In the genomic region with DNA sequence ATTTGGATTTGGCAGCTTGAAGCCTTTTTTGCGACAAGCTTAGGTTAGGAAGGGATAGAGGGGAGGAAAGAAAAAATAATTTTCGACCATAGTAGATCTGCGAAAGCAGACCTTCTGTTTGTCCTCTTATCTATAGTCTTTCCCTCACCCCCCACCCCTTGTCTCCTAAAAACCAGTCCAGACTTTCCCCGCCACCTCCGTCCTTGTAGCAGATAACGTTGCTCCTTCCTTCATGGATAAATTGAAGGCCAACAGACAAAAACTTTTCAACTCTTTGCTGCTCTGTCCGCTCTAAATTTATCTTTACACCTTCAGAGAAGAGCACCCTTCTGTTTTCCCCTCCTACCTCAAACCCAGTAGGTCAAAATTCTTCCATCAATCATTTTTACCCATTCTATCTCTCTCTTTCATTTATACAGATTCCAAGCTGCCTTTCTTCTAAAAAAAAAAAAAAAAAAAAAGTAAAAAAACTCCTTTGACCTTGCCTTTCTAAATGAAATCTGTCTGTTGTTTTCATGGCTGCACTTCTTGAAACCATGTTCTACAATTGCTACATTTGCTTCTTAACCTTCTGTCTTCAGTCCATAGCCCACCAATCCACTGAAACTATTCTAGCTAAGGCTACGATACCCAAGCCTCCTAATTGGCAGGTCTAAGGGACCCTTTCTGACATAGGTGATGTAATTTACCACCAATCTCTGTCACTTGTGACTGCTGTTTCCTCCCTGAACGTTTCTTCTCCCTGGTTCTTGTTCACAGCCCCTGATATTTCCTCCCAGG, we compare ENCODE assay signal across 8 cellular contexts. TPM values are rescaled to one million over a fixed set of nuclear protein-coding genes. Genes with fewer than 3 reads are reported as not detected.
DNase-seq lines count a peak whose midpoint lies in the region; ATAC-seq and TF ChIP-seq lines count a peak whose summit lies in the region.

No MANE protein-coding gene starts in this region.

- intact Hi-C loops in prostate gland (cut with DNase I) = loop anchor here (5.0 to 10.0 kb wide), 3 partner anchors 371 to 914 kb away; partner anchors contain the start of genes MAP4K5 and SOS2

- DNase-seq in GM06990 (ENCODE audit: extremely low read depth, insufficient read length) = no peak
- DNase-seq in NAMALWA (ENCODE audit: low spot score) = peak; percentile 64
- no peak for DNase-seq in endodermal cell
- no peak for DNase-seq in prostate gland (ENCODE audit: low spot score)
- DNase-seq in WTC11 (ENCODE audit: low spot score) = no peak

- POLR2A ChIA-PET in WTC11 (lab: Charles Lee) = interaction anchor here (1.0 to 2.4 kb wide), 3 partner anchors 11 to 253 kb away, joined by 3 to 22 read pairs (median 12); partner anchors contain the start of genes NEMF and VCPKMT

- H3K4me3 ChIP-seq in GM06990 (replicated peaks; ENCODE audit: low read depth, low read length) (peak overlapping the region; percentile 67), endodermal cell (ENCODE audit: low read length) (peak overlapping the region; percentile 94), prostate gland (peak overlapping the region; percentile 57 to 70)

- no peak overlapping the region for H3K27ac ChIP-seq in endodermal cell (ENCODE audit: low read depth, low read length)
- H3K27ac ChIP-seq in prostate gland = peak overlapping the region; percentile 89 to 99

- H3K9ac ChIP-seq in endodermal cell (ENCODE audit: extremely low read depth, low read length, poor library complexity, severe bottlenecking) = peak overlapping the region; percentile 96

- TF ChIP-seq CTCF in GM06990 (IDR thresholded peaks at IDR 0.05; ENCODE audit: insufficient read depth, low read length, poor library complexity, severe bottlenecking) (no peak), endodermal cell (conservative IDR thresholded peaks at IDR 0.05) (no peak), prostate gland (IDR thresholded peaks at IDR 0.05) (no peak), WTC11 (IDR thresholded peaks at IDR 0.05) (no peak)

- H3K27me3 ChIP-seq in GM06990 (replicated peaks; ENCODE audit: control insufficient read depth, insufficient read depth, low read length) (no peaks in the 10 kb centered on the region), endodermal cell (ENCODE audit: control insufficient read depth, insufficient read depth, low read length, poor library complexity, severe bottlenecking) (peaks cover 2% of the 10 kb centered on the region), prostate gland (replicated peaks; ENCODE audit: insufficient read depth) (no peaks in the 10 kb centered on the region)

- H3K9me3 Mint-ChIP-seq in endodermal cell = no peaks in the 10 kb centered on the region
- H3K9me3 Mint-ChIP-seq in WTC11 = no peaks in the 10 kb centered on the region

- no peak overlapping the region for H3K27ac Mint-ChIP-seq in endodermal cell
- no peak overlapping the region for H3K27ac Mint-ChIP-seq in WTC11

- H3K27me3 Mint-ChIP-seq in endodermal cell (ENCODE audit: insufficient read depth) (peaks cover 3% of the 10 kb centered on the region), WTC11 (ENCODE audit: low read depth) (peaks cover 3% of the 10 kb centered on the region; the same call in 1 of the 2 replicates)

- H3K9me3 ChIP-seq in endodermal cell (ENCODE audit: control insufficient read depth, low read length) (peaks cover under 1% of the 10 kb centered on the region), prostate gland (no peaks in the 10 kb centered on the region)

- H3K4me1 ChIP-seq in endodermal cell (ENCODE audit: control insufficient read depth, insufficient read depth, low read length) (no peaks in the 10 kb centered on the region), prostate gland (replicated peaks) (no peaks in the 10 kb centered on the region)

- no peak overlapping the region for H3K4me3 Mint-ChIP-seq in endodermal cell
- H3K4me3 Mint-ChIP-seq in WTC11 = no peak overlapping the region

- no peak for TF ChIP-seq POLR2A in prostate gland (IDR thresholded peaks at IDR 0.05)

- CTCF ChIA-PET in WTC11 (lab: Charles Lee) = interaction anchor here (0.7 to 3.8 kb wide), 6 partner anchors 11 to 253 kb away, joined by 3 to 86 read pairs (median 18); partner anchors contain the start of genes KLHDC2, NEMF and VCPKMT

- H3K36me3 Mint-ChIP-seq in endodermal cell (ENCODE audit: low read depth) (no peaks in the 10 kb centered on the region), WTC11 (no peaks in the 10 kb centered on the region)

- WGBS in endodermal cell (ENCODE audit: insufficient coverage in 1 of 2, insufficient read length in 1 of 2), 2 experiments = 27 to 43% methylated on average over 7 to 9 of the region's 9 CpGs
- WGBS in prostate gland = 16% methylated on average over 9 of the region's 9 CpGs

- H3K36me3 ChIP-seq in GM06990 (ENCODE audit: control insufficient read depth, insufficient read depth, low read length) (no peaks in the 10 kb centered on the region), endodermal cell (ENCODE audit: control insufficient read depth, insufficient read depth, low read length) (no peaks in the 10 kb centered on the region), prostate gland (no peaks in the 10 kb centered on the region)

- ATAC-seq in GM21528 (IDR thresholded peaks at IDR 0.05; ENCODE audit: low FRiP score, unreplicated experiment) (no peak), HG02571 (IDR thresholded peaks at IDR 0.05; ENCODE audit: unreplicated experiment) (no peak), GM18502 (IDR thresholded peaks at IDR 0.05; ENCODE audit: poor library complexity, unreplicated experiment) (no peak), WTC11 (no peak)

- H3K4me1 Mint-ChIP-seq in endodermal cell = peaks cover 7% of the 10 kb centered on the region
- peaks cover 21% of the 10 kb centered on the region for H3K4me1 Mint-ChIP-seq in WTC11

TF ChIP-seq in WTC11, 78 proteins besides CTCF, POLR2A, EP300 and RAD21 (continues in another document):
- TF ChIP-seq, protein P1, sequence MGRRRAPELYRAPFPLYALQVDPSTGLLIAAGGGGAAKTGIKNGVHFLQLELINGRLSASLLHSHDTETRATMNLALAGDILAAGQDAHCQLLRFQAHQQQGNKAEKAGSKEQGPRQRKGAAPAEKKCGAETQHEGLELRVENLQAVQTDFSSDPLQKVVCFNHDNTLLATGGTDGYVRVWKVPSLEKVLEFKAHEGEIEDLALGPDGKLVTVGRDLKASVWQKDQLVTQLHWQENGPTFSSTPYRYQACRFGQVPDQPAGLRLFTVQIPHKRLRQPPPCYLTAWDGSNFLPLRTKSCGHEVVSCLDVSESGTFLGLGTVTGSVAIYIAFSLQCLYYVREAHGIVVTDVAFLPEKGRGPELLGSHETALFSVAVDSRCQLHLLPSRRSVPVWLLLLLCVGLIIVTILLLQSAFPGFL (CRISPR knock-in tag; IDR thresholded peaks at IDR 0.05; ENCODE audit: borderline replicate concordance) = no peak
- TF ChIP-seq ZNF396 (CRISPR knock-in tag; IDR thresholded peaks at IDR 0.05; ENCODE audit: borderline replicate concordance) = no peak
- TF ChIP-seq, protein P2, sequence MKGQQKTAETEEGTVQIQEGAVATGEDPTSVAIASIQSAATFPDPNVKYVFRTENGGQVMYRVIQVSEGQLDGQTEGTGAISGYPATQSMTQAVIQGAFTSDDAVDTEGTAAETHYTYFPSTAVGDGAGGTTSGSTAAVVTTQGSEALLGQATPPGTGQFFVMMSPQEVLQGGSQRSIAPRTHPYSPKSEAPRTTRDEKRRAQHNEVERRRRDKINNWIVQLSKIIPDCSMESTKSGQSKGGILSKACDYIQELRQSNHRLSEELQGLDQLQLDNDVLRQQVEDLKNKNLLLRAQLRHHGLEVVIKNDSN (CRISPR knock-in tag; IDR thresholded peaks at IDR 0.05) = no peak
- no peak for TF ChIP-seq ZNF138 (CRISPR knock-in tag; conservative IDR thresholded peaks at IDR 0.05)
- TF ChIP-seq, protein P3, sequence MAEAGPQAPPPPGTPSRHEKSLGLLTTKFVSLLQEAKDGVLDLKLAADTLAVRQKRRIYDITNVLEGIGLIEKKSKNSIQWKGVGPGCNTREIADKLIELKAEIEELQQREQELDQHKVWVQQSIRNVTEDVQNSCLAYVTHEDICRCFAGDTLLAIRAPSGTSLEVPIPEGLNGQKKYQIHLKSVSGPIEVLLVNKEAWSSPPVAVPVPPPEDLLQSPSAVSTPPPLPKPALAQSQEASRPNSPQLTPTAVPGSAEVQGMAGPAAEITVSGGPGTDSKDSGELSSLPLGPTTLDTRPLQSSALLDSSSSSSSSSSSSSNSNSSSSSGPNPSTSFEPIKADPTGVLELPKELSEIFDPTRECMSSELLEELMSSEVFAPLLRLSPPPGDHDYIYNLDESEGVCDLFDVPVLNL (CRISPR knock-in tag; IDR thresholded peaks at IDR 0.05; ENCODE audit: borderline replicate concordance, low read depth) = no peak
- TF ChIP-seq, protein P4, sequence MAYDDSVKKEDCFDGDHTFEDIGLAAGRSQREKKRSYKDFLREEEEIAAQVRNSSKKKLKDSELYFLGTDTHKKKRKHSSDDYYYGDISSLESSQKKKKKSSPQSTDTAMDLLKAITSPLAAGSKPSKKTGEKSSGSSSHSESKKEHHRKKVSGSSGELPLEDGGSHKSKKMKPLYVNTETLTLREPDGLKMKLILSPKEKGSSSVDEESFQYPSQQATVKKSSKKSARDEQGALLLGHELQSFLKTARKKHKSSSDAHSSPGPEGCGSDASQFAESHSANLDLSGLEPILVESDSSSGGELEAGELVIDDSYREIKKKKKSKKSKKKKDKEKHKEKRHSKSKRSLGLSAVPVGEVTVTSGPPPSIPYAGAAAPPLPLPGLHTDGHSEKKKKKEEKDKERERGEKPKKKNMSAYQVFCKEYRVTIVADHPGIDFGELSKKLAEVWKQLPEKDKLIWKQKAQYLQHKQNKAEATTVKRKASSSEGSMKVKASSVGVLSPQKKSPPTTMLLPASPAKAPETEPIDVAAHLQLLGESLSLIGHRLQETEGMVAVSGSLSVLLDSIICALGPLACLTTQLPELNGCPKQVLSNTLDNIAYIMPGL (CRISPR knock-in tag; IDR thresholded peaks at IDR 0.05) = no peak
- no peak for TF ChIP-seq NR2C2 (CRISPR knock-in tag; IDR thresholded peaks at IDR 0.05)
- TF ChIP-seq SMAD3 (CRISPR knock-in tag; IDR thresholded peaks at IDR 0.05; ENCODE audit: borderline replicate concordance) = no peak
- TF ChIP-seq SP1 (CRISPR knock-in tag; conservative IDR thresholded peaks at IDR 0.05) = no peak
- TF ChIP-seq ZNF232 (CRISPR knock-in tag; IDR thresholded peaks at IDR 0.05) = no peak
- no peak for TF ChIP-seq NFYB (CRISPR knock-in tag; conservative IDR thresholded peaks at IDR 0.05; ENCODE audit: low read depth)
- no peak for TF ChIP-seq FOXJ3 (CRISPR knock-in tag; IDR thresholded peaks at IDR 0.05; ENCODE audit: borderline replicate concordance)

RNA-seq across cellular contexts. Expression of gene NEMF, which starts 11.1 kb away (rescaled TPM):
- total RNA-seq in endodermal cell = 10 to 100 TPM; 75.1 to 82.6 TPM
- polyA plus RNA-seq in endodermal cell (2013, experiment 1 of 2) = 55.0 TPM
- polyA plus RNA-seq in endodermal cell (2013, experiment 2 of 2) = 53.5 TPM
- 10 to 100 TPM; 63.9 to 71.7 TPM for total RNA-seq in prostate gland
- total RNA-seq in WTC11 (2021) = 50.1 to 51.2 TPM (median 50.1 TPM) in 3 replicates

RNA-seq across cellular contexts. Expression of gene ARF6, which starts 29.2 kb away (rescaled TPM):
- total RNA-seq in endodermal cell = 10 to 100 TPM; 45.2 to 46.7 TPM
- 33.8 TPM for polyA plus RNA-seq in endodermal cell (2013, experiment 1 of 2)
- polyA plus RNA-seq in endodermal cell (2013, experiment 2 of 2) = 35.7 TPM
- 10 to 100 TPM; 64.3 to 92.7 TPM for total RNA-seq in prostate gland
- 50.9 to 55.9 TPM (median 51.9 TPM) in 3 replicates for total RNA-seq in WTC11 (2021)
